Comparison of ENCODE assay signal across 24 cellular contexts in the genomic region with DNA sequence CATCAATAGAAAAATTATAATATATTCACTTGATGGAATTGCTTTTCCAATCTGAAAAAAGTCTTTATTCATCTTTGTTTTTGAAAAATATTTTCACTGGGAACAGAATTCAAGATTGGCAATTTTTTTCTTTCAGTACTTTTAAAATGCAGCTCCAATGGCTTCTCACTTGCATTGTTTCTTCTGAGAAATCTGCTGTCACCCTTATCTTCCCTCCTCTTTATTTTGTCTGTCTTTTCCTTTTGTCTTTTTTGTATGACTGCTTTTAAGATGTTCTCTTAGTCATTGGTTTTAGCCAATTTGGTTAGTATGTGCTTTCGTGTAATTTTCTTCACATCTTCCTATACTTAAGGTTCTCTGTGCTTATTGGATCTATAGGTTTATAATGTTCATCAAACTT. TPM values are rescaled to one million over a fixed set of nuclear protein-coding genes. Genes with fewer than 3 reads are reported as not detected.
DNase-seq lines count a peak whose midpoint lies in the region; ATAC-seq, FAIRE-seq and TF ChIP-seq lines count a peak whose summit lies in the region.
"Had no signal": no experiment of that assay in that cellular context is flagged by ENCODE, and none has a peak within 500 bp of the region (broad histone marks: within the 10 kb centered on the region; RNA-seq: fewer than 3 reads in every experiment).

No MANE protein-coding gene starts in this region.

- intact Hi-C loops in HCT116 (cut with micrococcal nuclease) (no loop called here), endothelial cell of umbilical vein (cut with micrococcal nuclease) (no loop called here)

- dilution Hi-C loops in endothelial cell of umbilical vein (cut with MboI; ENCODE audit: extremely low pct_ligation_motif_present, low sequenced_read_pairs): no loop called here

- H4K20me1 ChIP-seq in HCT116 (ENCODE audit: insufficient read depth): no peaks in the 10 kb centered on the region
- H4K20me1 ChIP-seq in endothelial cell of umbilical vein (replicated peaks; ENCODE audit: control insufficient read depth, extremely low read depth, insufficient read depth, low read length): no peaks in the 10 kb centered on the region
- H4K20me1 ChIP-seq: BLaER1 treated with 17β-estradiol and CSF1 and Interleukin-3, amounts not matched to agents 10 nM and 100 nM had no signal

- no peaks in the 10 kb centered on the region for H3K36me3 ChIP-seq in HCT116 (ENCODE audit: control insufficient read depth in 1 of 2, insufficient read depth in 2 of 2, low read length in 2 of 2)
- H3K36me3 ChIP-seq in endothelial cell of umbilical vein (ENCODE audit: control insufficient read depth in 2 of 2, extremely low read depth in 1 of 2, insufficient read depth in 2 of 2, low read length in 2 of 2): no peaks in the 10 kb centered on the region
- H3K36me3 ChIP-seq: BE2C; BLaER1 treated with 17β-estradiol and CSF1 and Interleukin-3, amounts not matched to agents 10 nM and 100 nM had no signal

- H3K4me1 ChIP-seq in HCT116 (ENCODE audit: control insufficient read depth in 1 of 2, insufficient read depth in 2 of 2, low read length in 2 of 2): no peaks in the 10 kb centered on the region
- H3K4me1 ChIP-seq in endothelial cell of umbilical vein (ENCODE audit: control insufficient read depth, extremely low read depth, insufficient read depth, low read length): peaks cover 12% of the 10 kb centered on the region
- H3K4me1 ChIP-seq: A549; BE2C; BLaER1 treated with 17β-estradiol and CSF1 and Interleukin-3, amounts not matched to agents 10 nM and 100 nM had no signal

- no peak for TF ChIP-seq RAD21 in HCT116 (IDR thresholded peaks at IDR 0.05; ENCODE audit: low read depth)

- no peak overlapping the region for H3K27ac ChIP-seq in HCT116 (ENCODE audit: low read depth, low read length)
- H3K27ac ChIP-seq in endothelial cell of umbilical vein (ENCODE audit: insufficient read depth, low read depth, low read length): no peak overlapping the region
- H3K27ac ChIP-seq: A549; BLaER1 treated with 17β-estradiol and CSF1 and Interleukin-3, amounts not matched to agents 10 nM and 100 nM had no signal

- no peak overlapping the region for H3K4me3 ChIP-seq in HCT116 (replicated peaks in 1 of 2; ENCODE audit: low read depth in 1 of 2, low read length in 2 of 2)
- H3K4me3 ChIP-seq in endothelial cell of umbilical vein (replicated peaks in 1 of 3; ENCODE audit: insufficient read depth in 1 of 3, low read depth in 1 of 3, low read length in 3 of 3): no peak overlapping the region
- H3K4me3 ChIP-seq: A549; BLaER1 treated with 17β-estradiol and CSF1 and Interleukin-3, amounts not matched to agents 10 nM and 100 nM had no signal

- TF ChIP-seq POLR2A in HCT116 (IDR thresholded peaks at IDR 0.05; ENCODE audit: borderline replicate concordance, extremely low read depth, insufficient read depth, insufficient read length): no peak
- TF ChIP-seq POLR2A in endothelial cell of umbilical vein (IDR thresholded peaks at IDR 0.05; ENCODE audit: low read depth, low read length): no peak

- H3K27me3 ChIP-seq in HCT116 (ENCODE audit: insufficient read depth, low read length) (0 out of 2 replicates have a peak, but pooled peaks cover 4% of the 10 kb centered on the region), endothelial cell of umbilical vein (ENCODE audit: control insufficient read depth in 2 of 2, insufficient read depth in 2 of 2, low read length in 2 of 2) (no peaks in the 10 kb centered on the region)
- H3K27me3 ChIP-seq: BLaER1 treated with 17β-estradiol and CSF1 and Interleukin-3, amounts not matched to agents 10 nM and 100 nM had no signal

- no peak for FAIRE-seq in endothelial cell of umbilical vein (lab: Jason Lieb, UNC)
- FAIRE-seq: A549, D721Med, G401.6 had no signal

- ATAC-seq in HCT116 (no peak), WTC11 (no peak), GM18868 (IDR thresholded peaks at IDR 0.05; ENCODE audit: unreplicated experiment) (no peak)
- ATAC-seq: A549 had no signal

- H2AFZ ChIP-seq in HCT116 (ENCODE audit: low read depth, low read length, poor library complexity, severe bottlenecking) (no peak overlapping the region), endothelial cell of umbilical vein (ENCODE audit: low read depth, low read length) (no peak overlapping the region)

- BruUV-seq in HCT116 (replicated peaks; lab: Mats Ljungman, UMichigan) (no TSS peak), endothelial cell of umbilical vein (replicated peaks; lab: Mats Ljungman, UMichigan) (no TSS peak)

- H3K4me2 ChIP-seq in HCT116 (ENCODE audit: low read length) (no peak overlapping the region), endothelial cell of umbilical vein (ENCODE audit: insufficient read depth, low read length) (no peak overlapping the region)
- H3K4me2 ChIP-seq: A549; BLaER1 treated with 17β-estradiol and CSF1 and Interleukin-3, amounts not matched to agents 10 nM and 100 nM had no signal

- POLR2A ChIA-PET in HCT116 (lab: Charles Lee): no interaction called here
- POLR2A ChIA-PET in WTC11 (lab: Charles Lee): no interaction called here
- POLR2A ChIA-PET in endothelial cell of umbilical vein (lab: Charles Lee): no interaction called here

- no peak overlapping the region for H3K4me3 Mint-ChIP-seq in WTC11
- H3K4me3 Mint-ChIP-seq: CD14-positive monocyte; CD4-positive, alpha-beta T cell; CD8-positive, alpha-beta memory T cell; HFFc6 had no signal

- H3K27ac Mint-ChIP-seq in WTC11: no peak overlapping the region
- H3K27ac Mint-ChIP-seq: CD14-positive monocyte; CD4-positive, alpha-beta T cell; CD8-positive, alpha-beta memory T cell; HFFc6 had no signal

- no peaks in the 10 kb centered on the region for H3K27me3 Mint-ChIP-seq in WTC11 (ENCODE audit: low read depth)

- no peaks in the 10 kb centered on the region for H3K9me1 ChIP-seq in endothelial cell of umbilical vein (replicated peaks; ENCODE audit: control insufficient read depth, extremely low read depth, insufficient read depth, low read length)

- H3K9ac ChIP-seq in HCT116 (ENCODE audit: low read length) (no peak overlapping the region), endothelial cell of umbilical vein (replicated peaks; ENCODE audit: extremely low read depth, insufficient read depth, low read length) (no peak overlapping the region)
- H3K9ac ChIP-seq: BLaER1 treated with 17β-estradiol and CSF1 and Interleukin-3, amounts not matched to agents 10 nM and 100 nM had no signal

- CTCF ChIA-PET in HCT116 (lab: Charles Lee) (no interaction called here), WTC11 (lab: Charles Lee) (no interaction called here), endothelial cell of umbilical vein (lab: Charles Lee) (interaction anchor here (1.5 kb wide), 1 partner anchor 536 kb away, joined by 5 read pairs; no protein-coding TSS in a partner anchor)

- H3K9me3 ChIP-seq in HCT116 (ENCODE audit: control insufficient read depth in 1 of 2, insufficient read depth in 1 of 2, low read depth in 1 of 2, low read length in 2 of 2) (peaks cover 5 to 19% of the 10 kb centered on the region in 2 experiments; a peak in 3 of 4 replicates), endothelial cell of umbilical vein (replicated peaks; ENCODE audit: control insufficient read depth, insufficient read depth, low read length) (no peaks in the 10 kb centered on the region)
- H3K9me3 ChIP-seq: BE2C had no signal

- RAD21 ChIA-PET in HCT116 (lab: Charles Lee; ENCODE audit: low non-redundant PET in 1 of 2, low total read pairs in 2 of 2, uncharacterized antibody in 2 of 2, unreplicated experiment in 2 of 2): no interaction called here

- DNase-seq in NCI-H2171 treated with DMSO at 0.1 percent for 48 hours (lab: John Stamatoyannopoulos, UW): peak; percentile 2
- DNase-seq in NCI-H2171 (lab: John Stamatoyannopoulos, UW): no peak
- no peak for DNase-seq in HCT116 (ENCODE audit: low read depth, low spot score)
- DNase-seq in WTC11 (ENCODE audit: low spot score): no peak
- peak; percentile 13 for DNase-seq in endothelial cell of umbilical vein (ENCODE audit: low read depth, low spot score)
- DNase-seq in HuH-7 (ENCODE audit: low spot score): no peak
- DNase-seq: 8988T; ACHN; AML-193; BE2C; CD4-positive, alpha-beta T cell; CD8-positive, alpha-beta memory T cell; DMS 273 treated with DMSO at 0.1 percent for 48 hours; DND-41; GOT3; H7; HCEC 1CT; HFFc6 had no signal

- 0 out of 2 replicates have a peak, but pooled peaks cover 2% of the 10 kb centered on the region for H3K4me1 Mint-ChIP-seq in WTC11
- H3K4me1 Mint-ChIP-seq: CD14-positive monocyte; CD8-positive, alpha-beta memory T cell had no signal

- peaks cover 24% of the 10 kb centered on the region for H3K36me3 Mint-ChIP-seq in WTC11
- H3K36me3 Mint-ChIP-seq: CD14-positive monocyte had no signal

- H3K79me2 ChIP-seq in HCT116 (ENCODE audit: insufficient read depth, low read length) (no peaks in the 10 kb centered on the region), endothelial cell of umbilical vein (ENCODE audit: control insufficient read depth, insufficient read depth, low read length) (no peaks in the 10 kb centered on the region)

- TF ChIP-seq CTCF in HCT116 (IDR thresholded peaks at IDR 0.05 in 2 of 3, conservative IDR thresholded peaks at IDR 0.05 in 1 of 3; ENCODE audit: borderline replicate concordance in 1 of 3, insufficient read depth in 1 of 3, low read depth in 2 of 3, low read length in 2 of 3) (no peak), WTC11 (IDR thresholded peaks at IDR 0.05) (no peak), endothelial cell of umbilical vein (IDR thresholded peaks at IDR 0.05; ENCODE audit: extremely low read depth in 1 of 2, insufficient read depth in 1 of 2, low read depth in 1 of 2, low read length in 2 of 2) (no peak)

- H3K9me3 Mint-ChIP-seq in WTC11: peaks cover 34% of the 10 kb centered on the region

- H3K9me2 ChIP-seq in HCT116 (ENCODE audit: insufficient read depth): no peaks in the 10 kb centered on the region

TF ChIP-seq in HCT116, 20 proteins besides CTCF, POLR2A, EP300 and RAD21 (continues in another document):
- TF ChIP-seq SRF (IDR thresholded peaks at IDR 0.05; ENCODE audit: low read depth): no peak

TF ChIP-seq in WTC11, 78 proteins besides CTCF, POLR2A, EP300 and RAD21 (continues in another document):
- TF ChIP-seq ZNF219 (CRISPR knock-in tag; IDR thresholded peaks at IDR 0.05; ENCODE audit: borderline replicate concordance): no peak

RNA-seq across cellular contexts. Expression of a gene that starts 37.1 kb away (rescaled TPM):
- total RNA-seq in HCT116 (2021; ENCODE audit: unreplicated experiment) (42.2 TPM), WTC11 (2021) (51.0 to 65.9 TPM (median 60.1 TPM) in 3 replicates), endothelial cell of umbilical vein (71.4 and 80.7 TPM in 2 replicates)
- polyA plus RNA-seq in HCT116 (2012): 17.7 and 25.7 TPM in 2 replicates
- polyA plus RNA-seq in endothelial cell of umbilical vein: 59.5 and 73.6 TPM in 2 replicates
- polyA plus RNA-seq in endothelial cell of umbilical vein (2011; cell fraction: cytosol; rRNA removed): 71.1 and 74.6 TPM in 2 replicates
- polyA plus RNA-seq in endothelial cell of umbilical vein (2011; cell fraction: nucleus; rRNA removed): 52.2 and 68.1 TPM in 2 replicates
- polyA plus RNA-seq in endothelial cell of umbilical vein (2012): 73.1 and 81.2 TPM in 2 replicates
- 29.7 and 32.0 TPM in 2 replicates for polyA minus RNA-seq in endothelial cell of umbilical vein
- polyA minus RNA-seq in endothelial cell of umbilical vein (2011; cell fraction: cytosol; rRNA and poly(A)+ RNA removed): 22.6 TPM
- polyA minus RNA-seq in endothelial cell of umbilical vein (2011; cell fraction: nucleus; rRNA and poly(A)+ RNA removed): 25.5 and 52.7 TPM in 2 replicates

Comparison
In these comparisons a context has a peak if more than half of its experiments do, and no peak if none do; other contexts are left out.
1. DNase-seq: peak in NCI-H2171 treated with DMSO at 0.1 percent for 48 hours (single experiment) and endothelial cell of umbilical vein (single experiment); none in NCI-H2171 (single experiment), HCT116 (single experiment), WTC11 (single experiment) and HuH-7 (single experiment).